33 cellular contexts compared by ENCODE assay signal in genomic region chr5:95422842-95423241, GRCh38. TPM values are rescaled to one million over a fixed set of nuclear protein-coding genes. Genes with fewer than 3 reads are reported as not detected.
DNase-seq lines count a peak whose midpoint lies in the region; FAIRE-seq and TF ChIP-seq lines count a peak whose summit lies in the region.
"Had no signal": no experiment of that assay in that cellular context is flagged by ENCODE, and none has a peak within 500 bp of the region (broad histone marks: within the 10 kb centered on the region; RNA-seq: fewer than 3 reads in every experiment).

No MANE protein-coding gene starts in this region.

- H3K9me3 ChIP-seq in GM23248 (ENCODE audit: low read depth) (no peaks in the 10 kb centered on the region), WERI-Rb-1 (ENCODE audit: severe bottlenecking) (no peaks in the 10 kb centered on the region)
- H3K9me3 ChIP-seq: spleen, suprapubic skin had no signal

- in situ Hi-C loops in GM23248 (cut with MboI): no loop called here

- no peaks in the 10 kb centered on the region for H3K9me2 ChIP-seq in GM23248 (ENCODE audit: insufficient read depth)

- H3K4me1 ChIP-seq in GM23248 (ENCODE audit: insufficient read depth): no peaks in the 10 kb centered on the region
- H3K4me1 ChIP-seq: spleen, suprapubic skin had no signal

- H3K27me3 ChIP-seq in GM23248 (replicated peaks; ENCODE audit: insufficient read depth) (no peaks in the 10 kb centered on the region), WERI-Rb-1 (ENCODE audit: insufficient read depth, low read depth, severe bottlenecking) (no peaks in the 10 kb centered on the region)
- H3K27me3 ChIP-seq: spleen, suprapubic skin had no signal

- DNase-seq in GM23248 (peak; percentile 33), RWPE1 (ENCODE audit: low spot score) (peak; percentile 56), dermis blood vessel endothelial cell (peak; percentile 4), myocyte (ENCODE audit: low read depth) (peak; percentile 44), GM12892 (ENCODE audit: insufficient read length) (no peak), NCI-H187 treated with DMSO at 0.1 percent for 48 hours (lab: John Stamatoyannopoulos, UW) (no peak), GM10266 (ENCODE audit: extremely low spot score) (no peak), WERI-Rb-1 (no peak)
- DNase-seq: ACHN; activated effector memory CD4-positive, alpha-beta T cell treated with anti-CD3 and anti-CD28 coated beads, Interleukin-2, amount 50 U/mL, for 16 hours; C1 segment of cervical spinal cord; foreskin melanocyte; H9; hippocampal formation; immature natural killer cell; Kasumi-1; left ventricle myocardium superior; naive thymus-derived CD8-positive, alpha-beta T cell; NCI-H1048; NCI-H187; NCI-H748 treated with DMSO at 0.1 percent for 48 hours; retina; SHP77 treated with DMSO at 0.1 percent for 48 hours; spleen; stimulated activated CD4-positive, alpha-beta T cell treated with anti-CD3 and anti-CD28 coated beads, Interleukin-2, amount 100 ng/mL, for 48 hours; T-cell had no signal

- 47 to 50% methylated on average over 3 of the region's 3 CpGs for WGBS in GM23248 (ENCODE audit: low coverage in 1 of 2, low lambda C conversion rate in 2 of 2, missing lambda C conversion rate in 2 of 2), 2 experiments

- H3K27ac ChIP-seq in GM23248 (no peak overlapping the region), RWPE1 (no peak overlapping the region), WERI-Rb-1 (no peak overlapping the region)
- H3K27ac ChIP-seq: coronary artery, spleen, suprapubic skin had no signal

- no peak for TF ChIP-seq POLR2A in GM12892 (IDR thresholded peaks at IDR 0.05; ENCODE audit: low read depth, low read length)

- CTCF ChIA-PET in RWPE1 (lab: Yijun Ruan, JAX): no interaction called here

- no peaks in the 10 kb centered on the region for H3F3A ChIP-seq in GM23248 (ENCODE audit: insufficient read depth)

- H3K36me3 ChIP-seq in GM23248 (ENCODE audit: low read depth) (no peaks in the 10 kb centered on the region), WERI-Rb-1 (no peaks in the 10 kb centered on the region)
- H3K36me3 ChIP-seq: spleen, suprapubic skin had no signal

- H3K4me2 ChIP-seq in GM23248 (ENCODE audit: unreplicated experiment): no peak overlapping the region

- H3K4me3 ChIP-seq in GM23248: no peak overlapping the region
- no peak overlapping the region for H3K4me3 ChIP-seq in WERI-Rb-1 (ENCODE audit: low read depth, low read length)
- H3K4me3 ChIP-seq: coronary artery, GM12878, spleen, suprapubic skin had no signal

- H3K79me2 ChIP-seq in GM23248 (ENCODE audit: insufficient read depth): no peaks in the 10 kb centered on the region

- POLR2A ChIA-PET in RWPE1 (lab: Yijun Ruan, JAX; ENCODE audit: low non-redundant PET): no interaction called here

- no peaks in the 10 kb centered on the region for H4K20me1 ChIP-seq in GM23248 (ENCODE audit: insufficient read depth)

- TF ChIP-seq CTCF in RWPE1 (conservative IDR thresholded peaks at IDR 0.05; ENCODE audit: low read depth) (no peak), GM10266 (IDR thresholded peaks at IDR 0.05; ENCODE audit: control insufficient read depth, insufficient read depth, low read depth, missing control alignments) (no peak), WERI-Rb-1 (IDR thresholded peaks at IDR 0.05; ENCODE audit: low read depth, low read length) (no peak)

- no peak overlapping the region for H2AFZ ChIP-seq in GM23248

- FAIRE-seq in GM12892 (lab: Jason Lieb, UNC): no peak
- FAIRE-seq: endometrium, TTC549 had no signal

- H3K9ac ChIP-seq in GM23248: no peak overlapping the region

RNA-seq across cellular contexts. Expression of gene FAM81B, which starts 31.7 kb away (rescaled TPM):
- total RNA-seq in GM23248 (2014; rRNA removed; shearing (Covaris generic)): not detected in 2 replicates
- polyA plus RNA-seq in GM23248 (2016; fragmentation: Nextera tagmentation; extraction: Ambion mirVana): not detected in 2 replicates
- not detected in 2 replicates for total RNA-seq in dermis blood vessel endothelial cell
- total RNA-seq in myocyte: not detected in 2 replicates
- not detected for polyA plus RNA-seq in myocyte (2012)
- not detected for polyA plus RNA-seq in GM12892 (2012; ENCODE audit: missing spikeins)
- total RNA-seq: GM12878; H9; naive thymus-derived CD8-positive, alpha-beta T cell; osteocyte; spleen; suprapubic skin; T-cell had no signal
- polyA plus RNA-seq: GM12878; naive thymus-derived CD8-positive, alpha-beta T cell; urinary bladder had no signal

Comparison
In these comparisons a context has a peak if more than half of its experiments do, and no peak if none do; other contexts are left out.
1. DNase-seq: peak in GM23248 (single experiment), RWPE1 (single experiment), dermis blood vessel endothelial cell (single experiment) and myocyte (single experiment); none in GM12892 (single experiment), NCI-H187 treated with DMSO at 0.1 percent for 48 hours (single experiment), GM10266 (single experiment) and WERI-Rb-1 (single experiment).